In genomic region chr3:126878664-126879063, GRCh38 we compare ENCODE assay signal across 32 cellular contexts.
"Had no signal": no experiment of that assay in that cellular context is flagged by ENCODE, and none has a peak within 500 bp of the region (broad histone marks: within the 10 kb centered on the region; RNA-seq: fewer than 3 reads in every experiment).

No MANE protein-coding gene starts in this region.

- H3K27me3 ChIP-seq: MG63, SJSA1 had no signal

- H3K36me3 ChIP-seq: MG63, SJSA1 had no signal

- H3K27ac ChIP-seq: PC-9, RWPE1, SJSA1, SK-N-MC had no signal

- H3K4me1 ChIP-seq: SJSA1 had no signal

- H3K9me3 ChIP-seq: MG63, SJSA1 had no signal

- H3K4me2 ChIP-seq: PC-9 had no signal

- DNase-seq: Kasumi-1, KG1, MG63, NCI-H1048, NCI-H1092 treated with DMSO at 0.1 percent for 48 hours, NCI-H1105 treated with DMSO at 0.1 percent for 48 hours, NCI-H1417, NCI-H1436, NCI-H146, NCI-H1694, NCI-H187, NCI-H1930, NCI-H2029 treated with DMSO at 0.1 percent for 48 hours, NCI-H2081 treated with DMSO at 0.1 percent for 48 hours, NCI-H2107, NCI-H2171, NCI-H226, NCI-H446 treated with DMSO at 0.1 percent for 48 hours, NCI-H510A, NCI-H524, NCI-H526, NCI-H69, NCI-H748 treated with DMSO at 0.1 percent for 48 hours, NCI-H82, PC-9, Right ventricle myocardium superior, SHP77 treated with DMSO at 0.1 percent for 48 hours, T-cell had no signal

- H3K4me3 ChIP-seq: MG63, PC-9, SJSA1, SK-N-MC had no signal

- H2AFZ ChIP-seq: PC-9 had no signal

- ATAC-seq: Panc1, T-cell had no signal
